ENCODE assay signal across 1 cellular context in the genomic region with DNA sequence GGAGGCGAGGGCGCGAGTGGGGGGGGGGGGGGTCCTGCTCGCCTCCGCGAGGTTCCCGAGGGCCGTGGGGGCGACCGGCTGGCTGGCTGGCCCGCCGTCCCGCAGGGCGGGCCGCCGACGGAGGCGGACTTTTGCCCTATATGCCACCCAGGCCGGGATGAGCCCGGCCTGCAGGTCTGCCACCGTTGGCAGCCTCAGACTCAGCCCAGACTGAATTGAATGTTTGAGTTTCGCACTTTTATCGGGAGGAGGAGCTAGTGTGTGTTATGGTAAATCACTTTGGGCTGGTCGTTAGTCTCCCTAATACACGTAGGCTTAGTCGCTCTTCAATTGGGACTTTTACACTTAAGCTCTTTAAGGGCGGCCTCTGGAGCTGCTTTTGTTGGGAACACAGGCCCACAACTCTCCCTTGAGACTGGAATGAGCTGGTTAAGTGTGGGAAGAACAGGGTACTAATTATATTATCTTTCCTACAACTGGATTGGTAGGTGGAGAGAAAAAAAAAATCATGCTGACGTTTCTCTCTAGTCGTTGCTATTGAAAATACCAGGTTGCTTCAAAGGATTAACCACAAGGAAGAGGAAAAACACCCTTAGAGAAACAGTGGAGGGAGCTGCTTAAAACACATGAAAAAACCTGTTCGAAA.
TF ChIP-seq lines count a peak whose summit lies in the region.

No MANE protein-coding gene starts in this region.

TF ChIP-seq in HEK293, 187 proteins besides CTCF, POLR2A, EP300 and RAD21 (continued from another document):
- TF ChIP-seq, protein P1, sequence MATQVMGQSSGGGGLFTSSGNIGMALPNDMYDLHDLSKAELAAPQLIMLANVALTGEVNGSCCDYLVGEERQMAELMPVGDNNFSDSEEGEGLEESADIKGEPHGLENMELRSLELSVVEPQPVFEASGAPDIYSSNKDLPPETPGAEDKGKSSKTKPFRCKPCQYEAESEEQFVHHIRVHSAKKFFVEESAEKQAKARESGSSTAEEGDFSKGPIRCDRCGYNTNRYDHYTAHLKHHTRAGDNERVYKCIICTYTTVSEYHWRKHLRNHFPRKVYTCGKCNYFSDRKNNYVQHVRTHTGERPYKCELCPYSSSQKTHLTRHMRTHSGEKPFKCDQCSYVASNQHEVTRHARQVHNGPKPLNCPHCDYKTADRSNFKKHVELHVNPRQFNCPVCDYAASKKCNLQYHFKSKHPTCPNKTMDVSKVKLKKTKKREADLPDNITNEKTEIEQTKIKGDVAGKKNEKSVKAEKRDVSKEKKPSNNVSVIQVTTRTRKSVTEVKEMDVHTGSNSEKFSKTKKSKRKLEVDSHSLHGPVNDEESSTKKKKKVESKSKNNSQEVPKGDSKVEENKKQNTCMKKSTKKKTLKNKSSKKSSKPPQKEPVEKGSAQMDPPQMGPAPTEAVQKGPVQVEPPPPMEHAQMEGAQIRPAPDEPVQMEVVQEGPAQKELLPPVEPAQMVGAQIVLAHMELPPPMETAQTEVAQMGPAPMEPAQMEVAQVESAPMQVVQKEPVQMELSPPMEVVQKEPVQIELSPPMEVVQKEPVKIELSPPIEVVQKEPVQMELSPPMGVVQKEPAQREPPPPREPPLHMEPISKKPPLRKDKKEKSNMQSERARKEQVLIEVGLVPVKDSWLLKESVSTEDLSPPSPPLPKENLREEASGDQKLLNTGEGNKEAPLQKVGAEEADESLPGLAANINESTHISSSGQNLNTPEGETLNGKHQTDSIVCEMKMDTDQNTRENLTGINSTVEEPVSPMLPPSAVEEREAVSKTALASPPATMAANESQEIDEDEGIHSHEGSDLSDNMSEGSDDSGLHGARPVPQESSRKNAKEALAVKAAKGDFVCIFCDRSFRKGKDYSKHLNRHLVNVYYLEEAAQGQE (tag by site-specific recombination; IDR thresholded peaks at IDR 0.05): no peak
- TF ChIP-seq ZNF280C (tag by site-specific recombination; IDR thresholded peaks at IDR 0.05): no peak
- peak; percentile 94 for TF ChIP-seq MYNN (tag by site-specific recombination; IDR thresholded peaks at IDR 0.05; ENCODE audit: borderline replicate concordance)
- no peak for TF ChIP-seq ZNF544 (tag by site-specific recombination; IDR thresholded peaks at IDR 0.05)
- TF ChIP-seq ZNF266 (tag by site-specific recombination; IDR thresholded peaks at IDR 0.05; ENCODE audit: low read depth): no peak
- TF ChIP-seq ZNF248 (tag by site-specific recombination; IDR thresholded peaks at IDR 0.05): no peak
- TF ChIP-seq YY1 (tag by site-specific recombination; IDR thresholded peaks at IDR 0.05): no peak
- TF ChIP-seq, protein P2, sequence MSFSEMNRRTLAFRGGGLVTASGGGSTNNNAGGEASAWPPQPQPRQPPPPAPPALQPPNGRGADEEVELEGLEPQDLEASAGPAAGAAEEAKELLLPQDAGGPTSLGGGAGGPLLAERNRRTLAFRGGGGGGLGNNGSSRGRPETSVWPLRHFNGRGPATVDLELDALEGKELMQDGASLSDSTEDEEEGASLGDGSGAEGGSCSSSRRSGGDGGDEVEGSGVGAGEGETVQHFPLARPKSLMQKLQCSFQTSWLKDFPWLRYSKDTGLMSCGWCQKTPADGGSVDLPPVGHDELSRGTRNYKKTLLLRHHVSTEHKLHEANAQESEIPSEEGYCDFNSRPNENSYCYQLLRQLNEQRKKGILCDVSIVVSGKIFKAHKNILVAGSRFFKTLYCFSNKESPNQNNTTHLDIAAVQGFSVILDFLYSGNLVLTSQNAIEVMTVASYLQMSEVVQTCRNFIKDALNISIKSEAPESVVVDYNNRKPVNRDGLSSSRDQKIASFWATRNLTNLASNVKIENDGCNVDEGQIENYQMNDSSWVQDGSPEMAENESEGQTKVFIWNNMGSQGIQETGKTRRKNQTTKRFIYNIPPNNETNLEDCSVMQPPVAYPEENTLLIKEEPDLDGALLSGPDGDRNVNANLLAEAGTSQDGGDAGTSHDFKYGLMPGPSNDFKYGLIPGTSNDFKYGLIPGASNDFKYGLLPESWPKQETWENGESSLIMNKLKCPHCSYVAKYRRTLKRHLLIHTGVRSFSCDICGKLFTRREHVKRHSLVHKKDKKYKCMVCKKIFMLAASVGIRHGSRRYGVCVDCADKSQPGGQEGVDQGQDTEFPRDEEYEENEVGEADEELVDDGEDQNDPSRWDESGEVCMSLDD (tag by site-specific recombination; IDR thresholded peaks at IDR 0.05): no peak
- TF ChIP-seq, protein P3, sequence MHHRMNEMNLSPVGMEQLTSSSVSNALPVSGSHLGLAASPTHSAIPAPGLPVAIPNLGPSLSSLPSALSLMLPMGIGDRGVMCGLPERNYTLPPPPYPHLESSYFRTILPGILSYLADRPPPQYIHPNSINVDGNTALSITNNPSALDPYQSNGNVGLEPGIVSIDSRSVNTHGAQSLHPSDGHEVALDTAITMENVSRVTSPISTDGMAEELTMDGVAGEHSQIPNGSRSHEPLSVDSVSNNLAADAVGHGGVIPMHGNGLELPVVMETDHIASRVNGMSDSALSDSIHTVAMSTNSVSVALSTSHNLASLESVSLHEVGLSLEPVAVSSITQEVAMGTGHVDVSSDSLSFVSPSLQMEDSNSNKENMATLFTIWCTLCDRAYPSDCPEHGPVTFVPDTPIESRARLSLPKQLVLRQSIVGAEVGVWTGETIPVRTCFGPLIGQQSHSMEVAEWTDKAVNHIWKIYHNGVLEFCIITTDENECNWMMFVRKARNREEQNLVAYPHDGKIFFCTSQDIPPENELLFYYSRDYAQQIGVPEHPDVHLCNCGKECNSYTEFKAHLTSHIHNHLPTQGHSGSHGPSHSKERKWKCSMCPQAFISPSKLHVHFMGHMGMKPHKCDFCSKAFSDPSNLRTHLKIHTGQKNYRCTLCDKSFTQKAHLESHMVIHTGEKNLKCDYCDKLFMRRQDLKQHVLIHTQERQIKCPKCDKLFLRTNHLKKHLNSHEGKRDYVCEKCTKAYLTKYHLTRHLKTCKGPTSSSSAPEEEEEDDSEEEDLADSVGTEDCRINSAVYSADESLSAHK (tag by site-specific recombination; IDR thresholded peaks at IDR 0.05): peak; percentile 34; the same call in 1 of the 2 replicates
- TF ChIP-seq, protein P4, sequence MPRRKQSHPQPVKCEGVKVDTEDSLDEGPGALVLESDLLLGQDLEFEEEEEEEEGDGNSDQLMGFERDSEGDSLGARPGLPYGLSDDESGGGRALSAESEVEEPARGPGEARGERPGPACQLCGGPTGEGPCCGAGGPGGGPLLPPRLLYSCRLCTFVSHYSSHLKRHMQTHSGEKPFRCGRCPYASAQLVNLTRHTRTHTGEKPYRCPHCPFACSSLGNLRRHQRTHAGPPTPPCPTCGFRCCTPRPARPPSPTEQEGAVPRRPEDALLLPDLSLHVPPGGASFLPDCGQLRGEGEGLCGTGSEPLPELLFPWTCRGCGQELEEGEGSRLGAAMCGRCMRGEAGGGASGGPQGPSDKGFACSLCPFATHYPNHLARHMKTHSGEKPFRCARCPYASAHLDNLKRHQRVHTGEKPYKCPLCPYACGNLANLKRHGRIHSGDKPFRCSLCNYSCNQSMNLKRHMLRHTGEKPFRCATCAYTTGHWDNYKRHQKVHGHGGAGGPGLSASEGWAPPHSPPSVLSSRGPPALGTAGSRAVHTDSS (tag by site-specific recombination; IDR thresholded peaks at IDR 0.05): no peak
- TF ChIP-seq ZNF350 (tag by site-specific recombination; IDR thresholded peaks at IDR 0.05): no peak
- TF ChIP-seq ZFP69B (tag by site-specific recombination; IDR thresholded peaks at IDR 0.05): peak; percentile 13; the same call in 1 of the 2 replicates
- TF ChIP-seq ZNF404 (tag by site-specific recombination; IDR thresholded peaks at IDR 0.05): no peak
- TF ChIP-seq BCL11A (tag by site-specific recombination; IDR thresholded peaks at IDR 0.05; ENCODE audit: low read depth): peak; percentile 57; the same call in 1 of the 2 replicates
- TF ChIP-seq ZNF391 (tag by site-specific recombination; IDR thresholded peaks at IDR 0.05; ENCODE audit: borderline replicate concordance, low read depth): peak; percentile 49; the same call in 1 of the 2 replicates
- no peak for TF ChIP-seq ZSCAN18 (tag by site-specific recombination; IDR thresholded peaks at IDR 0.05)
- TF ChIP-seq ZNF600 (tag by site-specific recombination; IDR thresholded peaks at IDR 0.05): peak; percentile 96
- TF ChIP-seq KLF7 (tag by site-specific recombination; IDR thresholded peaks at IDR 0.05; ENCODE audit: borderline replicate concordance): no peak
- no peak for TF ChIP-seq TCF7L2 (IDR thresholded peaks at IDR 0.05; ENCODE audit: borderline replicate concordance, low read depth, low read length)
- TF ChIP-seq KLF8 (tag by site-specific recombination; IDR thresholded peaks at IDR 0.05): peak; percentile 82
- no peak for TF ChIP-seq ZBTB6 (tag by site-specific recombination; IDR thresholded peaks at IDR 0.05)
- TF ChIP-seq ZNF747 (tag by site-specific recombination; IDR thresholded peaks at IDR 0.05): no peak
- TF ChIP-seq ZNF571 (tag by site-specific recombination; IDR thresholded peaks at IDR 0.05): no peak
- no peak for TF ChIP-seq YY2 (tag by site-specific recombination; IDR thresholded peaks at IDR 0.05)
- TF ChIP-seq, protein P5, sequence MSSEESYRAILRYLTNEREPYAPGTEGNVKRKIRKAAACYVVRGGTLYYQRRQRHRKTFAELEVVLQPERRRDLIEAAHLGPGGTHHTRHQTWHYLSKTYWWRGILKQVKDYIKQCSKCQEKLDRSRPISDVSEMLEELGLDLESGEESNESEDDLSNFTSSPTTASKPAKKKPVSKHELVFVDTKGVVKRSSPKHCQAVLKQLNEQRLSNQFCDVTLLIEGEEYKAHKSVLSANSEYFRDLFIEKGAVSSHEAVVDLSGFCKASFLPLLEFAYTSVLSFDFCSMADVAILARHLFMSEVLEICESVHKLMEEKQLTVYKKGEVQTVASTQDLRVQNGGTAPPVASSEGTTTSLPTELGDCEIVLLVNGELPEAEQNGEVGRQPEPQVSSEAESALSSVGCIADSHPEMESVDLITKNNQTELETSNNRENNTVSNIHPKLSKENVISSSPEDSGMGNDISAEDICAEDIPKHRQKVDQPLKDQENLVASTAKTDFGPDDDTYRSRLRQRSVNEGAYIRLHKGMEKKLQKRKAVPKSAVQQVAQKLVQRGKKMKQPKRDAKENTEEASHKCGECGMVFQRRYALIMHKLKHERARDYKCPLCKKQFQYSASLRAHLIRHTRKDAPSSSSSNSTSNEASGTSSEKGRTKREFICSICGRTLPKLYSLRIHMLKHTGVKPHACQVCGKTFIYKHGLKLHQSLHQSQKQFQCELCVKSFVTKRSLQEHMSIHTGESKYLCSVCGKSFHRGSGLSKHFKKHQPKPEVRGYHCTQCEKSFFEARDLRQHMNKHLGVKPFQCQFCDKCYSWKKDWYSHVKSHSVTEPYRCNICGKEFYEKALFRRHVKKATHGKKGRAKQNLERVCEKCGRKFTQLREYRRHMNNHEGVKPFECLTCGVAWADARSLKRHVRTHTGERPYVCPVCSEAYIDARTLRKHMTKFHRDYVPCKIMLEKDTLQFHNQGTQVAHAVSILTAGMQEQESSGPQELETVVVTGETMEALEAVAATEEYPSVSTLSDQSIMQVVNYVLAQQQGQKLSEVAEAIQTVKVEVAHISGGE (tag by site-specific recombination; conservative IDR thresholded peaks at IDR 0.05; ENCODE audit: low read depth): 0 out of 2 replicates have a peak, but pooled peaks have one; percentile 4
- no peak for TF ChIP-seq ZNF416 (tag by site-specific recombination; IDR thresholded peaks at IDR 0.05)
- TF ChIP-seq GLIS2 (tag by site-specific recombination; IDR thresholded peaks at IDR 0.05): peak; percentile 81; the same call in 1 of the 2 replicates
- TF ChIP-seq ZNF449 (tag by site-specific recombination; IDR thresholded peaks at IDR 0.05): peak; percentile 91
